ENCODE assay signal across 5 cellular contexts in the genomic region with DNA sequence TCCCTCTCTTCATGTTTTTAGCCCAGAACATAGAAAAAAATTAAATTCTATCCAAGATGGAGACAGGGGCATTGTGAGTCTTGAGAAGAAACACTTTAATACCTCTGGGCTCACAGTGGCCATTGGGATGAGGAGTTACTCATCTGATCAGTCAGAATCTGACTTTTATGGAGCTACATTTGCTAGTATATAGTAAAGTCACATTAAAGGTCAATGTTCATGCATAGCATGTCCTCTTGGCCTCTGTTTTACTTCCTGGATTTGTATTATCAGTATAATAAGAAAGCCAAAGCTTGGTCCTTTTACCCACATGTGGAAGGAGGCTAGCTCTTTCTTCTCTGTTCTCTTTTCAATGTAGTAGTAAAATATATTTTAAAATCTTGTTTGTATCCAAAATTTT.
"Had no signal": no experiment of that assay in that cellular context is flagged by ENCODE, and none has a peak within 500 bp of the region (broad histone marks: within the 10 kb centered on the region; RNA-seq: fewer than 3 reads in every experiment).

No MANE protein-coding gene starts in this region.

- H2AFZ ChIP-seq: GM23338 had no signal

- FAIRE-seq: H1, HepG2 had no signal

- ATAC-seq: GM23338, HepG2 had no signal

- H3K4me3 ChIP-seq: GM23338 had no signal

- H3K4me2 ChIP-seq: GM23338 had no signal

- DNase-seq: H9, HCEC 1CT had no signal
